ENCODE assay signal across 14 cellular contexts in genomic region chr1:178388398-178389161, GRCh38.
DNase-seq lines count a peak whose midpoint lies in the region; ATAC-seq and TF ChIP-seq lines count a peak whose summit lies in the region.
"Had no signal": no experiment of that assay in that cellular context is flagged by ENCODE, and none has a peak within 500 bp of the region (broad histone marks: within the 10 kb centered on the region; RNA-seq: fewer than 3 reads in every experiment).

No MANE protein-coding gene starts in this region.

- H3K4me3 ChIP-seq in adipocyte (ENCODE audit: low read length) (peak overlapping the region; percentile 65), fibroblast of villous mesenchyme (ENCODE audit: low read depth, low read length) (peak overlapping the region; percentile 16), parathyroid adenoma (ENCODE audit: low read depth, low read length) (no peak overlapping the region)

- H3K4me1 ChIP-seq in adipocyte (ENCODE audit: control insufficient read depth, insufficient read depth, low read length) (peaks cover 23% of the 10 kb centered on the region), parathyroid adenoma (peaks cover 11% of the 10 kb centered on the region)

- H3K79me2 ChIP-seq in parathyroid adenoma: no peaks in the 10 kb centered on the region

- no peaks in the 10 kb centered on the region for H3K27me3 ChIP-seq in adipocyte (replicated peaks; ENCODE audit: control insufficient read depth, insufficient read depth, low read length)
- no peaks in the 10 kb centered on the region for H3K27me3 ChIP-seq in parathyroid adenoma (ENCODE audit: control insufficient read depth, insufficient read depth, low read length)

- peak overlapping the region; percentile 49 for H3K4me2 ChIP-seq in parathyroid adenoma (ENCODE audit: low read length)

- H2AFZ ChIP-seq in parathyroid adenoma: peak overlapping the region; percentile 34

- peaks cover 7% of the 10 kb centered on the region for H3K36me3 ChIP-seq in adipocyte (ENCODE audit: control insufficient read depth, insufficient read depth, low read length, severe bottlenecking)
- no peaks in the 10 kb centered on the region for H3K36me3 ChIP-seq in parathyroid adenoma (ENCODE audit: control insufficient read depth, insufficient read depth, low read length)

- H3K27ac ChIP-seq in parathyroid adenoma: peak overlapping the region; percentile 44
- H3K27ac ChIP-seq: VCaP had no signal

- peak; percentile 35 for DNase-seq in GM04503 (ENCODE audit: low read depth)
- DNase-seq in adipocyte (ENCODE audit: low read depth): peak; percentile 45
- peak; percentile 38 for DNase-seq in fibroblast of villous mesenchyme (ENCODE audit: low read depth)
- DNase-seq in DMS53 treated with DMSO at 0.1 percent for 48 hours (lab: John Stamatoyannopoulos, UW; ENCODE audit: unreplicated experiment): no peak
- no peak for DNase-seq in HuH-7.5 (ENCODE audit: low spot score)
- DNase-seq in SHP77 (lab: John Stamatoyannopoulos, UW): no peak
- DNase-seq: activated CD8-positive, alpha-beta memory T cell treated with anti-CD3 and anti-CD28 coated beads, Interleukin-2, amount 10 ng/mL, durations not matched to agents 7 days and 5 days; CD4-positive, alpha-beta T cell; cortex of kidney; NCI-H2171 had no signal

- peak overlapping the region; percentile 3 for H3K9ac ChIP-seq in adipocyte (ENCODE audit: low read length)
- no peak overlapping the region for H3K9ac ChIP-seq in parathyroid adenoma

- TF ChIP-seq CTCF in fibroblast of villous mesenchyme (IDR thresholded peaks at IDR 0.05; ENCODE audit: insufficient read depth, low read depth, low read length): no peak
- no peak for TF ChIP-seq CTCF in parathyroid adenoma (IDR thresholded peaks at IDR 0.05)

- ATAC-seq in HG02938 (IDR thresholded peaks at IDR 0.05; ENCODE audit: unreplicated experiment): no peak
- ATAC-seq: activated CD8-positive, alpha-beta memory T cell treated with anti-CD3 and anti-CD28 coated beads, Interleukin-2, amount 10 ng/mL, durations not matched to agents 7 days and 5 days; activated naive CD4-positive, alpha-beta T cell treated with anti-CD3 and anti-CD28 coated beads, Interleukin-2, amount 50 U/mL, for 72 hours had no signal

- no peaks in the 10 kb centered on the region for H3K9me3 ChIP-seq in adipocyte (ENCODE audit: control insufficient read depth, low read length)
- H3K9me3 ChIP-seq in parathyroid adenoma (ENCODE audit: control insufficient read depth, low read length): no peaks in the 10 kb centered on the region

Comparison
In these comparisons a context has a peak if more than half of its experiments do, and no peak if none do; other contexts are left out.
1. DNase-seq: peak in GM04503 (single experiment), adipocyte (single experiment) and fibroblast of villous mesenchyme (single experiment); none in DMS53 treated with DMSO at 0.1 percent for 48 hours (single experiment), HuH-7.5 (single experiment) and SHP77 (0 of 2).